ENCODE assay signal across 1 cellular context in genomic region chr10:5497289-5497688, GRCh38.
TF ChIP-seq lines count a peak whose summit lies in the region.

No MANE protein-coding gene starts in this region.

TF ChIP-seq in K562, 482 proteins besides CTCF, POLR2A, EP300 and RAD21 (continued from another document and continues in another):
- TF ChIP-seq THAP7 (CRISPR knock-in tag; IDR thresholded peaks at IDR 0.05) (no peak), ZNF395 (CRISPR knock-in tag; IDR thresholded peaks at IDR 0.05) (no peak), SIRT6 (IDR thresholded peaks at IDR 0.05; ENCODE audit: low read depth, low read length) (no peak), RBM34 (IDR thresholded peaks at IDR 0.05; ENCODE audit: borderline replicate concordance, insufficient read depth, low read length) (no peak), ZNF318 (IDR thresholded peaks at IDR 0.05; ENCODE audit: borderline replicate concordance in 1 of 2, low read depth in 1 of 2) (no peak), ZNF583 (CRISPR knock-in tag; IDR thresholded peaks at IDR 0.05) (no peak), HLTF (IDR thresholded peaks at IDR 0.05) (0 out of 2 replicates have a peak, but pooled peaks have one; percentile 52), TRIM25 (IDR thresholded peaks at IDR 0.05; ENCODE audit: borderline replicate concordance) (0 out of 2 replicates have a peak, but pooled peaks have one; percentile 20), KLF16 (IDR thresholded peaks at IDR 0.05) (no peak), CUX1 (CRISPR knock-in tag; IDR thresholded peaks at IDR 0.05) (no peak), SMARCE1 (IDR thresholded peaks at IDR 0.05) (peak; percentile 20; the same call in 1 of the 2 replicates), TAF7 (tag; IDR thresholded peaks at IDR 0.05) (no peak), HMGXB4 (CRISPR knock-in tag; IDR thresholded peaks at IDR 0.05) (no peak), AFF4 (CRISPR knock-in tag; IDR thresholded peaks at IDR 0.05) (no peak), MBD2 (IDR thresholded peaks at IDR 0.05; ENCODE audit: borderline replicate concordance, low read depth) (no peak), TCFL5 (CRISPR knock-in tag; conservative IDR thresholded peaks at IDR 0.05) (no peak), FOXP1 (CRISPR knock-in tag; IDR thresholded peaks at IDR 0.05) (no peak), NCOR1 (IDR thresholded peaks at IDR 0.05) (no peak), ZEB2 (IDR thresholded peaks at IDR 0.05) (0 out of 2 replicates have a peak, but pooled peaks have one; percentile 36), DPF2 (IDR thresholded peaks at IDR 0.05) (peak; percentile 26; the same call in 1 of the 2 replicates), ZNF280A (IDR thresholded peaks at IDR 0.05; ENCODE audit: low read depth, partially characterized antibody) (no peak), KLF10 (CRISPR knock-in tag; IDR thresholded peaks at IDR 0.05) (no peak), MCM3 (IDR thresholded peaks at IDR 0.05) (no peak)
- TF ChIP-seq, protein P1, sequence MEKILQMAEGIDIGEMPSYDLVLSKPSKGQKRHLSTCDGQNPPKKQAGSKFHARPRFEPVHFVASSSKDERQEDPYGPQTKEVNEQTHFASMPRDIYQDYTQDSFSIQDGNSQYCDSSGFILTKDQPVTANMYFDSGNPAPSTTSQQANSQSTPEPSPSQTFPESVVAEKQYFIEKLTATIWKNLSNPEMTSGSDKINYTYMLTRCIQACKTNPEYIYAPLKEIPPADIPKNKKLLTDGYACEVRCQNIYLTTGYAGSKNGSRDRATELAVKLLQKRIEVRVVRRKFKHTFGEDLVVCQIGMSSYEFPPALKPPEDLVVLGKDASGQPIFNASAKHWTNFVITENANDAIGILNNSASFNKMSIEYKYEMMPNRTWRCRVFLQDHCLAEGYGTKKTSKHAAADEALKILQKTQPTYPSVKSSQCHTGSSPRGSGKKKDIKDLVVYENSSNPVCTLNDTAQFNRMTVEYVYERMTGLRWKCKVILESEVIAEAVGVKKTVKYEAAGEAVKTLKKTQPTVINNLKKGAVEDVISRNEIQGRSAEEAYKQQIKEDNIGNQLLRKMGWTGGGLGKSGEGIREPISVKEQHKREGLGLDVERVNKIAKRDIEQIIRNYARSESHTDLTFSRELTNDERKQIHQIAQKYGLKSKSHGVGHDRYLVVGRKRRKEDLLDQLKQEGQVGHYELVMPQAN (IDR thresholded peaks at IDR 0.05; ENCODE audit: borderline replicate concordance) = peak; percentile 59; the same call in 1 of the 2 replicates
